ENCODE assay signal across 22 cellular contexts in the genomic region with DNA sequence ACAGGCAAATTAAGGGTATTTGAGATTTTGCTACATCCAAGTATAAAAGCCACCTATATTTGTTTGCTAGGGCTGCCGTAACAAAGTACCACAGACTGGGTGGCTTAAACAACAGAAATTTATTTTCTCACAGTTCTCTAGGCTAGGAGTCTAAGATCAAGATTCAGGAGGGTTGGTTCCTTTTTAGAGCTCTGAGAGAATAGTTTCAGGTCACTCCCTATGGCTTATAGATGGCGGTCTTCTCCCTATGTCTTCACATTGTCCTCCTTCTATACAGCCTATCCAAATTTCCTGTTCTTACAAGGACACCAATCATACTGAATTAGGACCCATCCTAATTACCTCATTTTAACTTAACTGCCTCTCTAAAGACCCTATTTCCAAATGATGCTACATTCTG. TPM values are rescaled to one million over a fixed set of nuclear protein-coding genes. Genes with fewer than 3 reads are reported as not detected.
DNase-seq lines count a peak whose midpoint lies in the region; TF ChIP-seq lines count a peak whose summit lies in the region.
"Had no signal": no experiment of that assay in that cellular context is flagged by ENCODE, and none has a peak within 500 bp of the region (broad histone marks: within the 10 kb centered on the region; RNA-seq: fewer than 3 reads in every experiment).

No MANE protein-coding gene starts in this region.

- no peaks in the 10 kb centered on the region for H3K9me3 Mint-ChIP-seq in activated CD4-positive, alpha-beta memory T cell treated with anti-CD3 and anti-CD28 coated beads, Interleukin-2, amount 10 ng/mL, durations not matched to agents 7 days and 5 days
- H3K9me3 Mint-ChIP-seq in activated CD4-positive, alpha-beta memory T cell treated with anti-CD3 and anti-CD28 coated beads for 36 hours = no peaks in the 10 kb centered on the region
- H3K9me3 Mint-ChIP-seq: CD4-positive, alpha-beta memory T cell had no signal

- TF ChIP-seq POLR2A in tibial nerve (IDR thresholded peaks at IDR 0.05) (no peak), esophagus muscularis mucosa (IDR thresholded peaks at IDR 0.05; ENCODE audit: low read depth) (no peak)

- peak overlapping the region; percentile 57 for H3K4me2 ChIP-seq in MM.1S (ENCODE audit: low read depth, low read length)
- H3K4me2 ChIP-seq: BLaER1 had no signal

- H3K4me1 ChIP-seq in MM.1S (ENCODE audit: low read length) = peaks cover 47% of the 10 kb centered on the region
- H3K4me1 ChIP-seq in ascending aorta = peaks cover 0 to 35% of the 10 kb centered on the region in 2 donors
- peaks cover 0 to 45% (median 11%) of the 10 kb centered on the region in 4 donors for H3K4me1 ChIP-seq in tibial nerve
- peaks cover 13 to 67% (median 47%) of the 10 kb centered on the region in 4 donors for H3K4me1 ChIP-seq in esophagus muscularis mucosa
- H3K4me1 ChIP-seq: Peyer's patch had no signal

- no peaks in the 10 kb centered on the region for H3K27me3 ChIP-seq in MM.1S (replicated peaks; ENCODE audit: insufficient read depth, low read length)
- H3K27me3 ChIP-seq in ascending aorta = no peaks in the 10 kb centered on the region
- no peaks in the 10 kb centered on the region for H3K27me3 ChIP-seq in tibial nerve
- H3K27me3 ChIP-seq in esophagus muscularis mucosa = no peaks in the 10 kb centered on the region
- H3K27me3 ChIP-seq: BLaER1, MG63, Peyer's patch, SJSA1 had no signal

- H4K20me1 ChIP-seq in MM.1S (ENCODE audit: insufficient read depth, low read length) = no peaks in the 10 kb centered on the region

- intact Hi-C loops in activated CD4-positive, alpha-beta memory T cell treated with anti-CD3 and anti-CD28 coated beads for 36 hours (cut with micrococcal nuclease) = no loop called here
- intact Hi-C loops in ascending aorta (cut with DNase I) (no loop called here), esophagus muscularis mucosa (cut with DNase I) (no loop called here)

- peaks cover 30% of the 10 kb centered on the region for H3K36me3 Mint-ChIP-seq in activated CD4-positive, alpha-beta memory T cell treated with anti-CD3 and anti-CD28 coated beads, Interleukin-2, amount 10 ng/mL, durations not matched to agents 7 days and 5 days (ENCODE audit: low read depth)
- no peaks in the 10 kb centered on the region for H3K36me3 Mint-ChIP-seq in activated CD4-positive, alpha-beta memory T cell treated with anti-CD3 and anti-CD28 coated beads for 36 hours
- H3K36me3 Mint-ChIP-seq: CD4-positive, alpha-beta memory T cell had no signal

- H3K27me3 Mint-ChIP-seq in activated CD4-positive, alpha-beta memory T cell treated with anti-CD3 and anti-CD28 coated beads, Interleukin-2, amount 10 ng/mL, durations not matched to agents 7 days and 5 days = no peaks in the 10 kb centered on the region
- H3K27me3 Mint-ChIP-seq in activated CD4-positive, alpha-beta memory T cell treated with anti-CD3 and anti-CD28 coated beads for 36 hours = no peaks in the 10 kb centered on the region
- H3K27me3 Mint-ChIP-seq: CD4-positive, alpha-beta memory T cell had no signal

- no peak overlapping the region for H2AFZ ChIP-seq in MM.1S (ENCODE audit: low read length)

- H3K4me1 Mint-ChIP-seq in activated CD4-positive, alpha-beta memory T cell treated with anti-CD3 and anti-CD28 coated beads, Interleukin-2, amount 10 ng/mL, durations not matched to agents 7 days and 5 days = peaks cover 63% of the 10 kb centered on the region
- peaks cover 24% of the 10 kb centered on the region for H3K4me1 Mint-ChIP-seq in activated CD4-positive, alpha-beta memory T cell treated with anti-CD3 and anti-CD28 coated beads for 36 hours (ENCODE audit: low read depth)

- POLR2A ChIA-PET in activated CD4-positive, alpha-beta memory T cell treated with anti-CD3 and anti-CD28 coated beads, Interleukin-2, amount 10 ng/mL, durations not matched to agents 7 days and 5 days (lab: Charles Lee) = interaction anchor here (0.9 to 4.5 kb wide), 5 partner anchors 10 to 147 kb away, joined by 3 to 38 read pairs (median 4); partner anchors contain the start of gene HYCC1
- POLR2A ChIA-PET in activated CD4-positive, alpha-beta memory T cell treated with anti-CD3 and anti-CD28 coated beads for 36 hours (lab: Charles Lee) = interaction anchor here (1.6 kb wide), 1 partner anchor 9 kb away, joined by 7 read pairs; no protein-coding TSS in a partner anchor

- no peak overlapping the region for H3K4me3 Mint-ChIP-seq in activated CD4-positive, alpha-beta memory T cell treated with anti-CD3 and anti-CD28 coated beads, Interleukin-2, amount 10 ng/mL, durations not matched to agents 7 days and 5 days
- H3K4me3 Mint-ChIP-seq in activated CD4-positive, alpha-beta memory T cell treated with anti-CD3 and anti-CD28 coated beads for 36 hours = no peak overlapping the region
- H3K4me3 Mint-ChIP-seq: CD4-positive, alpha-beta memory T cell had no signal

- H3K27ac ChIP-seq in MM.1S (ENCODE audit: low read length) (peak overlapping the region; percentile 45; the same call in 1 of the 2 replicates), ascending aorta (peak overlapping the region; percentile 66 to 67), tibial nerve (peak overlapping the region in 3 of 4 donors; percentile 16 to 68 (median 20)), esophagus muscularis mucosa (replicated peaks in 1 of 4) (no peak overlapping the region)
- H3K27ac ChIP-seq: BLaER1, Peyer's patch, SJSA1 had no signal

- H3K4me3 ChIP-seq in MM.1S (ENCODE audit: low read length) (0 out of 2 replicates have a peak overlapping the region, but pooled peaks have one; percentile 6), ascending aorta (no peak overlapping the region), tibial nerve (no peak overlapping the region), esophagus muscularis mucosa (no peak overlapping the region)
- H3K4me3 ChIP-seq: BLaER1, HAP-1, MG63, Peyer's patch, SJSA1 had no signal

- H3K27ac Mint-ChIP-seq in activated CD4-positive, alpha-beta memory T cell treated with anti-CD3 and anti-CD28 coated beads, Interleukin-2, amount 10 ng/mL, durations not matched to agents 7 days and 5 days = peak overlapping the region; percentile 41
- H3K27ac Mint-ChIP-seq in activated CD4-positive, alpha-beta memory T cell treated with anti-CD3 and anti-CD28 coated beads for 36 hours = no peak overlapping the region

- TF ChIP-seq EP300 in tibial nerve (IDR thresholded peaks at IDR 0.05) (no peak), esophagus muscularis mucosa (IDR thresholded peaks at IDR 0.05) (no peak)

- WGBS in tibial nerve, 2 donors = 95 to 96% methylated on average over 2 of the region's 2 CpGs
- WGBS in esophagus muscularis mucosa = 91% methylated on average over 2 of the region's 2 CpGs

- DNase-seq in activated CD4-positive, alpha-beta memory T cell treated with anti-CD3 and anti-CD28 coated beads, Interleukin-2, amount 10 ng/mL, durations not matched to agents 7 days and 5 days = no peak
- no peak for DNase-seq in activated CD4-positive, alpha-beta memory T cell treated with anti-CD3 and anti-CD28 coated beads for 36 hours
- DNase-seq in MM.1S = no peak
- DNase-seq in ascending aorta (ENCODE audit: low spot score in 2 of 2) = no peak
- no peak for DNase-seq in tibial nerve (ENCODE audit: low spot score in 2 of 2)
- no peak for DNase-seq in anterior cingulate cortex (lab: John Stamatoyannopoulos, UW)
- no peak for DNase-seq in stimulated activated CD4-positive, alpha-beta T cell treated with anti-CD3 and anti-CD28 coated beads, Interleukin-4, amount 100 ng/mL, for 24 hours
- DNase-seq in esophagus muscularis mucosa (ENCODE audit: extremely low spot score) = no peak
- DNase-seq: Calu3; CD4-positive, alpha-beta memory T cell; GF-D8; Kasumi-1; MG63; NCI-H1092 treated with DMSO at 0.1 percent for 48 hours; NCI-H146; NCI-H2029 treated with DMSO at 0.1 percent for 48 hours; NCI-H2171; NCI-H526 treated with DMSO at 0.1 percent for 48 hours; Peyer's patch had no signal

- H3K79me2 ChIP-seq in MM.1S (ENCODE audit: low read length) = peaks cover 94% of the 10 kb centered on the region

- H3K36me3 ChIP-seq in MM.1S (replicated peaks; ENCODE audit: insufficient read depth, low read length) (0 out of 2 replicates have a peak, but pooled peaks cover 1% of the 10 kb centered on the region), ascending aorta (no peaks in the 10 kb centered on the region), tibial nerve (no peaks in the 10 kb centered on the region), esophagus muscularis mucosa (no peaks in the 10 kb centered on the region)
- H3K36me3 ChIP-seq: BLaER1, HAP-1, MG63, Peyer's patch had no signal

- no peaks in the 10 kb centered on the region for H3K9me2 ChIP-seq in MM.1S (replicated peaks; ENCODE audit: insufficient read depth, low read length)

- no peak overlapping the region for H3K9ac ChIP-seq in MM.1S (ENCODE audit: low read length)
- H3K9ac ChIP-seq: BLaER1 had no signal

- peaks cover 26% of the 10 kb centered on the region for H3F3A ChIP-seq in MM.1S (ENCODE audit: insufficient read depth, low read length)

- CTCF ChIA-PET in activated CD4-positive, alpha-beta memory T cell treated with anti-CD3 and anti-CD28 coated beads, Interleukin-2, amount 10 ng/mL, durations not matched to agents 7 days and 5 days (lab: Charles Lee) = interaction anchor here (0.7 to 3.8 kb wide), 4 partner anchors 9 to 145 kb away, joined by 3 to 13 read pairs (median 4); no protein-coding TSS in a partner anchor
- CTCF ChIA-PET in activated CD4-positive, alpha-beta memory T cell treated with anti-CD3 and anti-CD28 coated beads for 36 hours (lab: Charles Lee) = interaction anchor here (0.6 to 2.1 kb wide), 3 partner anchors 10 to 142 kb away, joined by 3 to 8 read pairs (median 4); no protein-coding TSS in a partner anchor

- no peak for TF ChIP-seq CTCF in MM.1S (IDR thresholded peaks at IDR 0.05; ENCODE audit: low read length)
- TF ChIP-seq CTCF in ascending aorta (IDR thresholded peaks at IDR 0.05) = no peak
- no peak for TF ChIP-seq CTCF in tibial nerve (IDR thresholded peaks at IDR 0.05)
- no peak for TF ChIP-seq CTCF in esophagus muscularis mucosa (IDR thresholded peaks at IDR 0.05)

- H3K9me3 ChIP-seq in MM.1S (replicated peaks; ENCODE audit: insufficient read depth, low read length) = no peaks in the 10 kb centered on the region
- no peaks in the 10 kb centered on the region for H3K9me3 ChIP-seq in ascending aorta
- H3K9me3 ChIP-seq in tibial nerve = no peaks in the 10 kb centered on the region
- no peaks in the 10 kb centered on the region for H3K9me3 ChIP-seq in esophagus muscularis mucosa
- H3K9me3 ChIP-seq: BLaER1, HAP-1, MG63, Peyer's patch, SJSA1 had no signal

RNA-seq across cellular contexts. Expression of gene HYCC1, which starts 11.2 kb away (rescaled TPM):
- 100 to 1,000 TPM; 103 to 105 TPM for total RNA-seq in activated CD4-positive, alpha-beta memory T cell treated with anti-CD3 and anti-CD28 coated beads, Interleukin-2, amount 10 ng/mL, durations not matched to agents 7 days and 5 days
- total RNA-seq in activated CD4-positive, alpha-beta memory T cell treated with anti-CD3 and anti-CD28 coated beads for 36 hours = 10 to 100 TPM; 20.7 to 23.9 TPM
- total RNA-seq in ascending aorta = 10.9 TPM
- total RNA-seq in tibial nerve = 10 to 100 TPM; 15.9 to 61.5 (median 53.1) TPM
- total RNA-seq in esophagus muscularis mucosa = 10 to 100 TPM; 39.2 to 62.6 (median 47.2) TPM

Comparison
In these comparisons a context has a peak if more than half of its experiments do, and no peak if none do; other contexts are left out.
1. H3K27ac ChIP-seq: peak in MM.1S (single experiment), ascending aorta (2 of 2) and tibial nerve (3 of 4); none in esophagus muscularis mucosa (0 of 4).